ENCODE assay signal across 8 cellular contexts in genomic region chr20:40689100-40689942, GRCh38. TPM values are rescaled to one million over a fixed set of nuclear protein-coding genes. Genes with fewer than 3 reads are reported as not detected.
DNase-seq lines count a peak whose midpoint lies in the region; ATAC-seq and TF ChIP-seq lines count a peak whose summit lies in the region.

Gene MAFB, minus strand, starts transcription at chr20:40689236. Its CDS starts 386 bp downstream, at chr20:40688850.

- H3K4me3 ChIP-seq in osteoblast (ENCODE audit: insufficient read depth, low read length) (peak within 1 kb of the TSS; percentile 69), urinary bladder (ENCODE audit: low read depth, low read length) (peak within 1 kb of the TSS; percentile 52)

- DNase-seq in activated CD4-positive, alpha-beta T cell treated with anti-CD3 and anti-CD28 coated beads, Interleukin-2, amount 10 ng/mL, durations not matched to agents 24 days and 14 days, result peak; percentile 79
- DNase-seq in activated CD4-positive, alpha-beta T cell treated with anti-CD3 and anti-CD28 coated beads, Interleukin-2, amount 50 U/mL, for 1 hour, result no peak
- DNase-seq in NCI-H526 treated with DMSO at 0.1 percent for 48 hours (lab: John Stamatoyannopoulos, UW) (peak; percentile 58), amniotic epithelial cell (ENCODE audit: low read depth) (peak; percentile 72), cardiac septum (ENCODE audit: low spot score) (peak; percentile 94), osteoblast (ENCODE audit: insufficient read length, low spot score, missing footprints) (peak; percentile 100)

- peaks cover 53% of the 10 kb centered on the region for H3K27me3 ChIP-seq in osteoblast (ENCODE audit: insufficient read depth, low read length)

- ATAC-seq in HG03066 (IDR thresholded peaks at IDR 0.05; ENCODE audit: low read depth, unreplicated experiment), result peak; percentile 3

- no peaks in the 10 kb centered on the region for H3K36me3 Mint-ChIP-seq in activated CD4-positive, alpha-beta T cell treated with anti-CD3 and anti-CD28 coated beads, Interleukin-2, amount 10 ng/mL, durations not matched to agents 24 days and 14 days (ENCODE audit: low read depth)

- H3K9me3 Mint-ChIP-seq in activated CD4-positive, alpha-beta T cell treated with anti-CD3 and anti-CD28 coated beads, Interleukin-2, amount 10 ng/mL, durations not matched to agents 24 days and 14 days, result no peaks in the 10 kb centered on the region

- peaks cover 83% of the 10 kb centered on the region for H3K27me3 Mint-ChIP-seq in activated CD4-positive, alpha-beta T cell treated with anti-CD3 and anti-CD28 coated beads, Interleukin-2, amount 10 ng/mL, durations not matched to agents 24 days and 14 days

- no peaks in the 10 kb centered on the region for H3K9me3 ChIP-seq in osteoblast (ENCODE audit: low read depth, low read length)

- no peaks in the 10 kb centered on the region for H4K20me1 ChIP-seq in osteoblast (ENCODE audit: insufficient read depth, low read length)

- H3K27ac ChIP-seq in osteoblast (ENCODE audit: low read depth, low read length) (peak within 1 kb of the TSS; percentile 44), urinary bladder (ENCODE audit: low read depth) (peak within 1 kb of the TSS; percentile 92)

- intact Hi-C loops in activated CD4-positive, alpha-beta T cell treated with anti-CD3 and anti-CD28 coated beads, Interleukin-2, amount 10 ng/mL, durations not matched to agents 24 days and 14 days (cut with micrococcal nuclease), result no loop called here
- intact Hi-C loops in cardiac septum (cut with DNase I), result no loop called here

- TF ChIP-seq CTCF in osteoblast (IDR thresholded peaks at IDR 0.05; ENCODE audit: extremely low read depth, low read depth, low read length), result no peak

- under 1% methylated on average over 85 of the region's 85 CpGs for WGBS in urinary bladder

- H3K36me3 ChIP-seq in osteoblast (ENCODE audit: insufficient read depth, low read length) (no peaks in the 10 kb centered on the region), urinary bladder (ENCODE audit: insufficient read depth) (no peaks in the 10 kb centered on the region)

- peak within 1 kb of the TSS; percentile 91 for H2AFZ ChIP-seq in osteoblast (ENCODE audit: low read length)

- peaks cover 9% of the 10 kb centered on the region for H3K4me1 Mint-ChIP-seq in activated CD4-positive, alpha-beta T cell treated with anti-CD3 and anti-CD28 coated beads, Interleukin-2, amount 10 ng/mL, durations not matched to agents 24 days and 14 days

- peak within 1 kb of the TSS; percentile 77 for H3K4me3 Mint-ChIP-seq in activated CD4-positive, alpha-beta T cell treated with anti-CD3 and anti-CD28 coated beads, Interleukin-2, amount 10 ng/mL, durations not matched to agents 24 days and 14 days

- no peaks in the 10 kb centered on the region for H3K4me1 ChIP-seq in osteoblast (ENCODE audit: insufficient read depth, low read length)
- H3K4me1 ChIP-seq in urinary bladder (ENCODE audit: insufficient read depth), result no peaks in the 10 kb centered on the region

- H3K79me2 ChIP-seq in osteoblast (ENCODE audit: insufficient read depth, low read length), result no peaks in the 10 kb centered on the region

- H3K4me2 ChIP-seq in osteoblast (ENCODE audit: insufficient read depth, low read length), result peak within 1 kb of the TSS; percentile 81

- peak within 1 kb of the TSS; percentile 20 for H3K27ac Mint-ChIP-seq in activated CD4-positive, alpha-beta T cell treated with anti-CD3 and anti-CD28 coated beads, Interleukin-2, amount 10 ng/mL, durations not matched to agents 24 days and 14 days

RNA-seq across cellular contexts. Expression of gene MAFB, which starts in this region (rescaled TPM):
- 0.93 and 1.2 TPM in 2 replicates for total RNA-seq in activated CD4-positive, alpha-beta T cell treated with anti-CD3 and anti-CD28 coated beads, Interleukin-2, amount 10 ng/mL, durations not matched to agents 24 days and 14 days
- total RNA-seq in cardiac septum (6.8 TPM), osteoblast (12.1 and 12.7 TPM in 2 replicates), urinary bladder (9.1 TPM)
- polyA plus RNA-seq in urinary bladder, result 20.0 TPM
